In the genomic region with DNA sequence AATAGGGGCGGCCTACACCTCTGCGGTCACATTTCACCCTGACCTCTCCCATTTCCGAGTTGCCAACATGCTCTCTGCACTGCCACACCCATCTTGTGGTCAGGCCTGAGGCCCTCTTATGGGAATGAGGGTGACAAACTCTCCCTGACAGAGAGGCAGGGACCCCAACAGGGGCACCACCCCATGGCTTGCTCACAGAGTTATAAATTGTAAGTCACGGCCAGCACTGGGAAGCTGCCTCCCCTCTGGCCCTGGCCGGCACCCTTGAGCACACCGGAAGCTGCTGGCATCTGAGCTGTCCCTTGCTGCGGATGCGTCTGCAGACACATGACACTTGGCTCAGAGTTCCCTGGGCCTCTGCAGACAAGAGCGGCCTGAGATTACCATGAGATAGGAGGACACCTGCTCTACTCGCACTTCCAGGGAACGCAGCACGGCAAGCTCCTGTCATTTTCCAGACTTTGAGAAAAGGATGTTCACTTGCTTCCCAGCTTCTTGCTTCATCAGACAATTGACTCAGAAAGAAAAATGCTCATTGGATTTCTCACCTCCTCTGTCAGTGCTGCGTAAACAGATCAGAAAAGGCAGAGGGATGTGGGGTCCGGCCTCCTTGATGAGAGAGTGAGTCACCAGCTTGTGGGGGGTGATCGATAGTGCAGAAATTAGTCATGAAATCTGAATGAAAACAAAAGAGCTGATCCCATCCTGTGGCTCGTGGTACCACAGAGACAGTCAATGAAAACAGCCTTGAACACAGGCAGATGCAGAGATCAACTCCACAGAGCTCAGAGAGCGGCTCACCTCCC, we compare ENCODE assay signal across 8 cellular contexts.
DNase-seq lines count a peak whose midpoint lies in the region; ATAC-seq and TF ChIP-seq lines count a peak whose summit lies in the region.

No MANE protein-coding gene starts in this region.

- H3K4me1 Mint-ChIP-seq in type B pancreatic cell (ENCODE audit: unreplicated experiment) (peaks cover 9% of the 10 kb centered on the region), endothelial cell (ENCODE audit: unreplicated experiment) (no peaks in the 10 kb centered on the region)

- no peaks in the 10 kb centered on the region for H3K9me3 Mint-ChIP-seq in type B pancreatic cell
- no peaks in the 10 kb centered on the region for H3K9me3 Mint-ChIP-seq in endothelial cell (ENCODE audit: unreplicated experiment)

- H3K36me3 Mint-ChIP-seq in type B pancreatic cell (peaks cover 3% of the 10 kb centered on the region), endothelial cell (ENCODE audit: low read depth, unreplicated experiment) (no peaks in the 10 kb centered on the region)

- DNase-seq in HS-27A (ENCODE audit: low read depth): peak; percentile 72
- peak; percentile 9 to 65 for DNase-seq in activated CD4-positive, alpha-beta T cell treated with anti-CD3 and anti-CD28 coated beads, Interleukin-2, amount 50 U/mL, for 24 hours (ENCODE audit: low read depth in 1 of 2, low spot score in 1 of 2)
- peak; percentile 95 for DNase-seq in epithelial cell of esophagus (ENCODE audit: low read depth)
- peak; percentile 78 for DNase-seq in stimulated activated CD4-positive, alpha-beta T cell treated with anti-CD3 and anti-CD28 coated beads, Interleukin-4, amount 100 ng/mL, for 24 hours
- no peak for DNase-seq in type B pancreatic cell (ENCODE audit: extremely low spot score, unreplicated experiment)
- no peak for DNase-seq in Ammon's horn (ENCODE audit: low spot score)
- DNase-seq in endothelial cell (ENCODE audit: low spot score): no peak

- H3K4me3 ChIP-seq in epithelial cell of esophagus (ENCODE audit: low read length): no peak overlapping the region

- H3K27me3 Mint-ChIP-seq in type B pancreatic cell (peaks cover 3% of the 10 kb centered on the region), endothelial cell (ENCODE audit: unreplicated experiment) (peaks cover 1% of the 10 kb centered on the region)

- H3K27ac Mint-ChIP-seq in type B pancreatic cell (no peak overlapping the region), endothelial cell (ENCODE audit: unreplicated experiment) (no peak overlapping the region)

- H3K4me3 Mint-ChIP-seq in type B pancreatic cell: no peak overlapping the region
- no peak overlapping the region for H3K4me3 Mint-ChIP-seq in endothelial cell (ENCODE audit: unreplicated experiment)

- ATAC-seq in HG03280 (IDR thresholded peaks at IDR 0.05; ENCODE audit: unreplicated experiment): no peak

- no peak for TF ChIP-seq CTCF in epithelial cell of esophagus (IDR thresholded peaks at IDR 0.05; ENCODE audit: insufficient read depth, low read depth, low read length, missing control alignments)
- no peak for TF ChIP-seq CTCF in type B pancreatic cell (conservative IDR thresholded peaks at IDR 0.05)
- TF ChIP-seq CTCF in endothelial cell (IDR thresholded peaks at IDR 0.05; ENCODE audit: unreplicated experiment): no peak

Comparison
In these comparisons a context has a peak if more than half of its experiments do, and no peak if none do; other contexts are left out.
1. DNase-seq: peak in HS-27A (single experiment), activated CD4-positive, alpha-beta T cell treated with anti-CD3 and anti-CD28 coated beads, Interleukin-2, amount 50 U/mL, for 24 hours (2 of 2), epithelial cell of esophagus (single experiment) and stimulated activated CD4-positive, alpha-beta T cell treated with anti-CD3 and anti-CD28 coated beads, Interleukin-4, amount 100 ng/mL, for 24 hours (single experiment); none in type B pancreatic cell (single experiment), Ammon's horn (single experiment) and endothelial cell (single experiment).